ENCODE assay signal across 8 cellular contexts in the genomic region with DNA sequence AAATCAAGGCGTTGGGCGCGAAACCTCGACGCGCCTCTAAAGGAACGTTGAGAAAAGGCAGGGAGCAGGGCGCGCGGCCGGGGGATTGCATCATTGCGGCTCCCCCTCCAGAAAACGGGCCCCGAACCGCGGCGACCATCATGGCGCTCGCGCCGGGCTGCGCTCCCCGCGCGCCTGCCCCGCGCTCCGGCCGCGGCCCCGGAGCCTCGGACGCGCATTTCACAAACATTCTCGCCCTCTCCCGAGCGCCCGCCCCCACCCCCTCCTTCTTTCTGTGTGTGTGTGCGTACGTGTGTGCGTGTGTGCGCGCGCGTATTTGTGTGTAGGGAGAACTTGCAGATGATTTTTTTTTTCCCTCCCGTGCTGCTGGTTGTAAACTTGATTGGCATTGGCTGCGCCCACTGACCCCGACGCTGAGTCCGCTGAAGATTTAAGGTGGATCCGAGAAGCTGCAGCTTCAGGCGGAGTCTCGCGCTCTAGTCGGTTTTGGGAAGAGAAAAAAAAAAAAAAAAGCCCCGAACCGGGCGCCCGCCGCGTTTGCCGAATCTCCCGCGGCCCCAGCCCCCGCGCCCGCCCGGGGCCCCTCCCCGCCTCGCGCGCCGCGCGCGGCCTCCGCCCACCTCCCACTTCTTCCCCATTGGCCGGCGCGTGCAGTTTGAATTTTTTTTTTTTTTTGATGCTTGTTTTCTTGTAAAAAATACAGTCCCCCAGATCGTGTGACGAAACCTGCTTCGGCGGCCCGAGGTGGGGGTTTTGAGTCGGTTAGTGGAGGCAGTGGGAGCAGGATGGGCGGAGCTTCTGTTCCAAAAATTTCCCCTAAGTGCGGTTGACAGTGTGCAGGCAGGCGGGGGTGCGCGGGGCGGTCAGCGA. TPM values are rescaled to one million over a fixed set of nuclear protein-coding genes. Genes with fewer than 3 reads are reported as not detected.
DNase-seq lines count a peak whose midpoint lies in the region; ATAC-seq, FAIRE-seq and TF ChIP-seq lines count a peak whose summit lies in the region.

No MANE protein-coding gene starts in this region.

- H3K4me1 ChIP-seq in kidney (ENCODE audit: control insufficient read depth in 1 of 2, insufficient read depth in 1 of 2, low read depth in 1 of 2, low read length in 2 of 2), result peaks cover 0 to 5% of the 10 kb centered on the region in 2 donors

- peaks cover 0 to 6% of the 10 kb centered on the region in 2 donors for H3K36me3 ChIP-seq in kidney (ENCODE audit: control insufficient read depth in 1 of 2, insufficient read depth in 2 of 2, low read length in 2 of 2)

- peak overlapping the region; percentile 72 to 82 for H3K4me3 ChIP-seq in kidney (ENCODE audit: low read length in 2 of 2)

- H3K9ac ChIP-seq in kidney (ENCODE audit: low read length in 2 of 2), result peak overlapping the region; percentile 86 to 94

- H3K9me3 ChIP-seq in kidney (ENCODE audit: control insufficient read depth in 1 of 2, low read length in 2 of 2), result no peaks in the 10 kb centered on the region

- FAIRE-seq in kidney (lab: Jason Lieb, UNC), result no peak

- TF ChIP-seq CTCF in AG09319 (IDR thresholded peaks at IDR 0.05; ENCODE audit: low read depth, low read length), result no peak
- peak; percentile 14 for TF ChIP-seq CTCF in kidney (IDR thresholded peaks at IDR 0.05; ENCODE audit: borderline replicate concordance, extremely low read depth, insufficient read depth)

- DNase-seq in AG09319 (ENCODE audit: extremely low read depth, low read depth) (peak; percentile 100), NCI-H345 (lab: John Stamatoyannopoulos, UW) (peak; percentile 98), cerebellar cortex (ENCODE audit: low spot score) (peak; percentile 99), kidney (peak; percentile 97)
- peak; percentile 75 to 77 for DNase-seq in stimulated activated CD4-positive, alpha-beta T cell treated with anti-CD3 and anti-CD28 coated beads, Interleukin-15, amount 100 ng/mL, for 1 hour (ENCODE audit: low read depth in 1 of 2, low spot score in 1 of 2)

- intact Hi-C loops in kidney (cut with DNase I), result no loop called here

- peak overlapping the region; percentile 97 to 98 for H3K27ac ChIP-seq in kidney (ENCODE audit: low read depth in 2 of 2, low read length in 2 of 2)

- ATAC-seq in GM19025 (IDR thresholded peaks at IDR 0.05; ENCODE audit: low read depth, unreplicated experiment), result peak; percentile 52
- peak; percentile 61 for ATAC-seq in HG03280 (IDR thresholded peaks at IDR 0.05; ENCODE audit: unreplicated experiment)
- ATAC-seq in activated CD4-positive, CD25-positive, alpha-beta regulatory T cell treated with anti-CD3 and anti-CD28 coated beads, Interleukin-2, amount 50 U/mL, for 24 hours, result peak; percentile 68 to 70

RNA-seq across cellular contexts. Expression of gene CDKN1B, which starts 8.2 kb away (rescaled TPM):
- 52.3 TPM for total RNA-seq in kidney
- polyA plus RNA-seq in kidney (ENCODE audit: insufficient read depth, low read depth, low replicate concordance), result 27.9 TPM

RNA-seq across cellular contexts. Expression of gene GPR19, which starts 29.3 kb away (rescaled TPM):
- total RNA-seq in kidney, result 0.19 TPM
- not detected for polyA plus RNA-seq in kidney (ENCODE audit: insufficient read depth, low read depth, low replicate concordance)

Comparison
In these comparisons a context has a peak if more than half of its experiments do, and no peak if none do; other contexts are left out.
1. Peak in every context shown above with its lines: DNase-seq, ATAC-seq, H3K4me3 ChIP-seq and H3K27ac ChIP-seq.